ENCODE assay signal across 21 cellular contexts in genomic region chr16:35492225-35492624, GRCh38.
DNase-seq lines count a peak whose midpoint lies in the region; ATAC-seq, FAIRE-seq and TF ChIP-seq lines count a peak whose summit lies in the region.
"Had no signal": no experiment of that assay in that cellular context is flagged by ENCODE, and none has a peak within 500 bp of the region (broad histone marks: within the 10 kb centered on the region; RNA-seq: fewer than 3 reads in every experiment).

No MANE protein-coding gene starts in this region.

- H2BK5ac ChIP-seq in trophoblast cell (ENCODE audit: low read depth, low read length, poor library complexity): no peak overlapping the region

- H3K9ac ChIP-seq in K562 (ENCODE audit: insufficient read depth in 1 of 2, low read depth in 2 of 2, low read length in 2 of 2) (no peak overlapping the region), trophoblast cell (ENCODE audit: low read length) (no peak overlapping the region)

- H3K4me1 ChIP-seq in HEK293 (ENCODE audit: control insufficient read depth, insufficient read depth, low read length): no peaks in the 10 kb centered on the region
- no peaks in the 10 kb centered on the region for H3K4me1 ChIP-seq in K562 (replicated peaks in 1 of 2; ENCODE audit: control insufficient read depth in 2 of 2, insufficient read depth in 2 of 2, low read length in 2 of 2)
- H3K4me1 ChIP-seq in trophoblast cell (ENCODE audit: control insufficient read depth in 1 of 2, insufficient read depth in 2 of 2, low read length in 2 of 2): no peaks in the 10 kb centered on the region
- H3K4me1 ChIP-seq in left lung: no peaks in the 10 kb centered on the region
- H3K4me1 ChIP-seq: ascending aorta, gastroesophageal sphincter, right atrium auricular region had no signal

- H3K4me3 ChIP-seq in HEK293 (ENCODE audit: low read depth, low read length) (no peak overlapping the region), K562 (no peak overlapping the region), trophoblast cell (ENCODE audit: low read depth, low read length) (no peak overlapping the region), left lung (no peak overlapping the region)
- H3K4me3 ChIP-seq: ascending aorta, gastroesophageal sphincter, MG63, right atrium auricular region had no signal

- FAIRE-seq in K562 (lab: Jason Lieb, UNC): no peak

- no peaks in the 10 kb centered on the region for H3K79me1 ChIP-seq in trophoblast cell (ENCODE audit: low read length)

- 2% methylated on average over 24 of the region's 28 CpGs for WGBS in K562 (ENCODE audit: insufficient coverage, low coverage, missing lambda C conversion rate)
- no CpG with 5 or more reads among the region's 28 CpGs for WGBS in trophoblast cell (ENCODE audit: extremely low coverage, insufficient coverage, insufficient read length)

- H3K23ac ChIP-seq in trophoblast cell (ENCODE audit: low read length): no peak overlapping the region

- H4K12ac ChIP-seq in trophoblast cell (ENCODE audit: low read depth, low read length): no peak overlapping the region

- no peak overlapping the region for H2AK5ac ChIP-seq in trophoblast cell (ENCODE audit: low read length)

- no peak overlapping the region for H3K14ac ChIP-seq in trophoblast cell (ENCODE audit: low read length)

- H3K36me3 ChIP-seq in HEK293 (ENCODE audit: control insufficient read depth in 2 of 2, insufficient read depth in 1 of 2, low read length in 2 of 2) (no peaks in the 10 kb centered on the region), K562 (ENCODE audit: control insufficient read depth, insufficient read depth, low read length) (no peaks in the 10 kb centered on the region), trophoblast cell (ENCODE audit: control insufficient read depth in 1 of 2, insufficient read depth in 2 of 2, low read length in 2 of 2) (no peaks in the 10 kb centered on the region), left lung (no peaks in the 10 kb centered on the region)
- H3K36me3 ChIP-seq: ascending aorta, gastroesophageal sphincter, MG63, right atrium auricular region had no signal

- TF ChIP-seq CTCF in HEK293 (tag by site-specific recombination; IDR thresholded peaks at IDR 0.05) (no peak), K562 (IDR thresholded peaks at IDR 0.05 in 2 of 3, conservative IDR thresholded peaks at IDR 0.05 in 1 of 3; ENCODE audit: insufficient read depth in 2 of 3, low read depth in 1 of 3, low read length in 3 of 3) (peak in 2 of 3 experiments; percentile 20 to 23; a peak in 3 of 6 replicates), left lung (IDR thresholded peaks at IDR 0.05) (no peak)

- no peak overlapping the region for H2BK12ac ChIP-seq in trophoblast cell (ENCODE audit: low read length)

- no peaks in the 10 kb centered on the region for H4K20me1 ChIP-seq in K562 (replicated peaks; ENCODE audit: control insufficient read depth, insufficient read depth, low read length)

- ATAC-seq in K562 (peak; percentile 88), left lung (no peak), GM19351 (IDR thresholded peaks at IDR 0.05; ENCODE audit: unreplicated experiment) (no peak)
- ATAC-seq: activated naive CD4-positive, alpha-beta T cell treated with anti-CD3 and anti-CD28 coated beads, Interleukin-2, amount 50 U/mL, for 72 hours; CD8-positive, alpha-beta T cell; esophagus mucosa; gastroesophageal sphincter; naive thymus-derived CD4-positive, alpha-beta T cell had no signal

- H3K9me3 ChIP-seq in HEK293 (ENCODE audit: control insufficient read depth, insufficient read depth, low read depth, low read length) (no peaks in the 10 kb centered on the region), K562 (replicated peaks; ENCODE audit: control insufficient read depth, insufficient read depth, low read depth, low read length) (no peaks in the 10 kb centered on the region), trophoblast cell (ENCODE audit: insufficient read depth, low read depth, low read length) (peaks cover 15% of the 10 kb centered on the region), left lung (peaks cover 0 to 3% of the 10 kb centered on the region in 2 donors)
- H3K9me3 ChIP-seq: ascending aorta, gastroesophageal sphincter, MG63, right atrium auricular region had no signal

- no peak overlapping the region for H3K4ac ChIP-seq in trophoblast cell (ENCODE audit: low read depth, low read length)

- H3K27ac ChIP-seq in HEK293 (ENCODE audit: extremely low read depth, low read depth, low read length) (no peak overlapping the region), K562 (ENCODE audit: extremely low read depth, low read depth, low read length) (no peak overlapping the region), trophoblast cell (ENCODE audit: low read depth, low read length) (no peak overlapping the region), left lung (no peak overlapping the region)
- H3K27ac ChIP-seq: ascending aorta, gastroesophageal sphincter, right atrium auricular region, RWPE1 had no signal

- in situ Hi-C loops in K562 (cut with MboI): no loop called here

- H3K4me2 ChIP-seq in K562 (ENCODE audit: insufficient read depth, low read length) (no peak overlapping the region), trophoblast cell (ENCODE audit: low read length) (no peak overlapping the region)

- peak; percentile 39 to 41; a peak in 3 of 4 replicates for TF ChIP-seq RAD21 in K562 (CRISPR knock-in tag; conservative IDR thresholded peaks at IDR 0.05 in 1 of 2, IDR thresholded peaks at IDR 0.05 in 1 of 2)

- BruUV-seq in K562 (replicated peaks; lab: Mats Ljungman, UMichigan): no TSS peak

- H4K91ac ChIP-seq in trophoblast cell (ENCODE audit: low read depth, low read length): no peak overlapping the region

- H2BK120ac ChIP-seq in trophoblast cell (ENCODE audit: insufficient read depth, low read length, poor library complexity): no peak overlapping the region

- H3K27me3 ChIP-seq in K562 (ENCODE audit: control insufficient read depth in 2 of 2, insufficient read depth in 2 of 2, low read length in 2 of 2) (no peaks in the 10 kb centered on the region), trophoblast cell (ENCODE audit: insufficient read depth, low read length) (no peaks in the 10 kb centered on the region), left lung (no peaks in the 10 kb centered on the region)
- H3K27me3 ChIP-seq: ascending aorta, MG63, right atrium auricular region had no signal

- H4K8ac ChIP-seq in trophoblast cell (ENCODE audit: low read depth, low read length): no peak overlapping the region

- DNase-seq in NCI-H1694 (lab: John Stamatoyannopoulos, UW): peak; percentile 61
- DNase-seq in NCI-H748 treated with DMSO at 0.1 percent for 48 hours (lab: John Stamatoyannopoulos, UW): peak; percentile 50
- peak in 2 of 4 experiments; percentile 16 to 31 for DNase-seq in K562 (ENCODE audit: extremely low read depth in 1 of 4, low spot score in 3 of 4)
- DNase-seq in trophoblast cell: no peak
- no peak for DNase-seq in left lung
- DNase-seq in DMS153 treated with DMSO at 0.1 percent for 48 hours (lab: John Stamatoyannopoulos, UW; ENCODE audit: unreplicated experiment): no peak
- DNase-seq: activated CD4-positive, alpha-beta T cell treated with anti-CD3 and anti-CD28 coated beads for 48 hours; CD8-positive, alpha-beta T cell; mesenchymal stem cell; MG63; naive thymus-derived CD4-positive, alpha-beta T cell; stimulated activated CD4-positive, alpha-beta T cell treated with anti-CD3 and anti-CD28 coated beads, Interleukin-12 subunit alpha, Interleukin-12 subunit beta, amount 100 ng/mL, for 4 hours; stimulated activated CD8-positive, alpha-beta memory T cell treated with anti-CD3 and anti-CD28 coated beads, Interleukin-4, amount 100 ng/mL, for 48 hours had no signal

- no peak for TF ChIP-seq POLR2A in K562 (conservative IDR thresholded peaks at IDR 0.05)

- no peaks in the 10 kb centered on the region for H3K79me2 ChIP-seq in K562 (ENCODE audit: control insufficient read depth, insufficient read depth, low read length)
- H3K79me2 ChIP-seq in trophoblast cell (ENCODE audit: control insufficient read depth, insufficient read depth, low read length, poor library complexity): no peaks in the 10 kb centered on the region

- TF ChIP-seq EP300 in K562 (IDR thresholded peaks at IDR 0.05; ENCODE audit: low read length): no peak

- no peaks in the 10 kb centered on the region for H3K9me1 ChIP-seq in K562 (ENCODE audit: control insufficient read depth, insufficient read depth, low read length)

- H3K18ac ChIP-seq in trophoblast cell (ENCODE audit: low read length): no peak overlapping the region

- intact Hi-C loops in K562 (cut with micrococcal nuclease) (no loop called here), left lung (cut with DNase I) (no loop called here)

- CTCF ChIA-PET in HEK293 (lab: Yijun Ruan, JAX) (no interaction called here), K562 (lab: Yijun Ruan, JAX; ENCODE audit: low intra/inter-chr PET ratio) (no interaction called here)

- POLR2A ChIA-PET in HEK293 (lab: Yijun Ruan, JAX) (no interaction called here), K562 (lab: Yijun Ruan, JAX) (interaction anchor here (0.5 kb wide), 1 partner anchor 11 kb away, joined by 3 read pairs; no protein-coding TSS in a partner anchor)

- no peak overlapping the region for H2AFZ ChIP-seq in K562 (ENCODE audit: low read depth, low read length)
- no peak overlapping the region for H2AFZ ChIP-seq in trophoblast cell (ENCODE audit: insufficient read depth, low read length, poor library complexity)

TF ChIP-seq in HEK293, 187 proteins besides CTCF, POLR2A, EP300 and RAD21 (continues in another document):
- no peak for TF ChIP-seq ZNF169 (tag by site-specific recombination; IDR thresholded peaks at IDR 0.05)
- peak; percentile 14 for TF ChIP-seq ZBTB26 (tag by site-specific recombination; optimal IDR thresholded peaks at IDR 0.05)

TF ChIP-seq in K562, 482 proteins besides CTCF, POLR2A, EP300 and RAD21 (continues in another document):
- TF ChIP-seq CGGBP1 (CRISPR knock-in tag; IDR thresholded peaks at IDR 0.05): no peak
- TF ChIP-seq CXXC5 (CRISPR knock-in tag; IDR thresholded peaks at IDR 0.05): peak; percentile 31; the same call in 1 of the 2 replicates
- peak; percentile 78; the same call in 1 of the 2 replicates for TF ChIP-seq ZBTB17 (CRISPR knock-in tag; IDR thresholded peaks at IDR 0.05)
- no peak for TF ChIP-seq HNRNPUL1 (IDR thresholded peaks at IDR 0.05; ENCODE audit: low read length)
- TF ChIP-seq KLF1 (tag; IDR thresholded peaks at IDR 0.05): no peak
- TF ChIP-seq HNRNPK (IDR thresholded peaks at IDR 0.05; ENCODE audit: low read depth, low read length, poor library complexity, severe bottlenecking): no peak
- no peak for TF ChIP-seq ZNF263 (CRISPR knock-in tag; IDR thresholded peaks at IDR 0.05; ENCODE audit: borderline replicate concordance)
- TF ChIP-seq NFIX (CRISPR knock-in tag; IDR thresholded peaks at IDR 0.05; ENCODE audit: low read depth): no peak

Comparison
In these comparisons a context has a peak if more than half of its experiments do, and no peak if none do; other contexts are left out.
1. CTCF ChIP-seq: peak in K562 (2 of 3); none in HEK293 (single experiment) and left lung (0 of 2).
2. DNase-seq: peak in NCI-H1694 (single experiment) and NCI-H748 treated with DMSO at 0.1 percent for 48 hours (single experiment); none in trophoblast cell (0 of 2), left lung (0 of 2) and DMS153 treated with DMSO at 0.1 percent for 48 hours (single experiment).
3. Of the 44 proteins assayed by ChIP-seq in both K562 and HEK293: peak only in K562: CTCF; only in HEK293: ZBTB26; in both: ZBTB17; in neither: 41.